In genomic region chr14:81269100-81269978, GRCh38 we compare ENCODE assay signal across 8 cellular contexts. TPM values are rescaled to one million over a fixed set of nuclear protein-coding genes. Genes with fewer than 3 reads are reported as not detected.
DNase-seq lines count a peak whose midpoint lies in the region; ATAC-seq, FAIRE-seq and TF ChIP-seq lines count a peak whose summit lies in the region.

No MANE protein-coding gene starts in this region.

- SMC1A ChIA-PET in GM12878 (lab: Charles Lee; ENCODE audit: uncharacterized antibody, unreplicated experiment): interaction anchor here (0.6 to 7.5 kb wide), 17 partner anchors 9 to 805 kb away, joined by 3 to 110 read pairs (median 3); partner anchors contain the start of gene SEL1L

- peak; percentile 94 for FAIRE-seq in GM12878 (lab: Jason Lieb, UNC)

- no peaks in the 10 kb centered on the region; a peak in 1 of 4 replicates for H3K27me3 ChIP-seq in GM12878 (replicated peaks in 1 of 2; ENCODE audit: control insufficient read depth in 2 of 2, insufficient read depth in 2 of 2, low read length in 1 of 2)
- H3K27me3 ChIP-seq in MG63: no peaks in the 10 kb centered on the region

- no peak for TF ChIP-seq EP300 in GM12878 (IDR thresholded peaks at IDR 0.05; ENCODE audit: borderline replicate concordance in 1 of 2, control insufficient read depth in 1 of 2, low read depth in 2 of 2, low read length in 2 of 2)

- POLR2A ChIA-PET in GM12878 (lab: Charles Lee): interaction anchor here (1.1 kb wide), 1 partner anchor 184 kb away, joined by 3 read pairs; no protein-coding TSS in a partner anchor

- TF ChIP-seq RAD21 in GM12878 (IDR thresholded peaks at IDR 0.05; ENCODE audit: insufficient read depth, low read depth, low read length): peak; percentile 77

- RAD21 ChIA-PET in GM12878 (lab: Charles Lee; ENCODE audit: unreplicated experiment): interaction anchor here (0.8 to 8.6 kb wide), 8 partner anchors 32 to 264 kb away, joined by 3 to 79 read pairs (median 4); partner anchors contain the start of gene SEL1L

- ATAC-seq in GM21360 (IDR thresholded peaks at IDR 0.05; ENCODE audit: unreplicated experiment): peak; percentile 71
- peak; percentile 89 for ATAC-seq in GM12878

- peak; percentile 58 to 76 (median 63) for TF ChIP-seq CTCF in GM12878 (IDR thresholded peaks at IDR 0.05 in 2 of 3, conservative IDR thresholded peaks at IDR 0.05 in 1 of 3; ENCODE audit: control insufficient read depth in 2 of 3, extremely low read depth in 1 of 3, insufficient read depth in 1 of 3, low read depth in 3 of 3, low read length in 3 of 3)

- in situ Hi-C loops in GM12878 (cut with MboI): no loop called here

- no peaks in the 10 kb centered on the region for H3K4me1 ChIP-seq in GM12878 (ENCODE audit: control insufficient read depth, insufficient read depth, low read length)

- H3K9ac ChIP-seq in GM12878 (ENCODE audit: control insufficient read depth, insufficient read depth, low read length): no peak overlapping the region

- CTCF ChIA-PET in GM12878 (lab: Yijun Ruan, JAX): interaction anchor here (0.8 to 12.5 kb wide), 19 partner anchors 9 to 212 kb away, joined by 3 to 195 read pairs (median 4); no protein-coding TSS in a partner anchor

- no TSS peak for BruUV-seq in GM12878 (replicated peaks; lab: Mats Ljungman, UMichigan)

- intact Hi-C loops in GM12878 (cut with micrococcal nuclease; ENCODE audit: unreplicated experiment): loop anchor here (1.0 kb wide), 2 partner anchors 184 to 195 kb away; no protein-coding TSS in a partner anchor

- no peak overlapping the region for H3K4me2 ChIP-seq in GM12878 (ENCODE audit: control insufficient read depth, insufficient read depth)

- no peak for TF ChIP-seq POLR2A in GM12878 (IDR thresholded peaks at IDR 0.05; ENCODE audit: low read depth, low read length)

- H3K27ac ChIP-seq in GM12878 (ENCODE audit: control insufficient read depth, insufficient read depth): no peak overlapping the region

- no peak overlapping the region for H2AFZ ChIP-seq in GM12878 (ENCODE audit: control insufficient read depth, low read depth, low read length)

- 46% methylated on average over 7 of the region's 7 CpGs for WGBS in GM12878 (ENCODE audit: insufficient coverage, insufficient replicate concordance, low lambda C conversion rate, missing lambda C conversion rate)

- H3K36me3 ChIP-seq in GM12878 (ENCODE audit: control insufficient read depth in 2 of 2, insufficient read depth in 2 of 2, low read length in 1 of 2): no peaks in the 10 kb centered on the region
- H3K36me3 ChIP-seq in MG63: no peaks in the 10 kb centered on the region

- H4K20me1 ChIP-seq in GM12878 (ENCODE audit: control insufficient read depth, insufficient read depth): no peaks in the 10 kb centered on the region

- H3K9me3 ChIP-seq in GM12878 (replicated peaks; ENCODE audit: control insufficient read depth, insufficient read depth, low read length) (no peaks in the 10 kb centered on the region), MG63 (no peaks in the 10 kb centered on the region)

- H3K4me3 ChIP-seq in GM12878 (no peak overlapping the region), MG63 (no peak overlapping the region)

- H3K79me2 ChIP-seq in GM12878 (ENCODE audit: control insufficient read depth, insufficient read depth, low read length): no peaks in the 10 kb centered on the region

- peak; percentile 69 for DNase-seq in ELF-1 (ENCODE audit: low read depth, low spot score)
- DNase-seq in HK-2 (ENCODE audit: unreplicated experiment): peak; percentile 7
- peak; percentile 18 for DNase-seq in NCI-H524 treated with DMSO at 0.1 percent for 48 hours (lab: John Stamatoyannopoulos, UW)
- peak; percentile 26 for DNase-seq in GM12878 (ENCODE audit: low read depth, low spot score)
- DNase-seq in iPS DF 4.7 (ENCODE audit: extremely low read depth, low spot score): peak; percentile 44
- peak; percentile 13 for DNase-seq in smooth muscle cell of the brain vasculature (ENCODE audit: low read depth, low spot score)
- DNase-seq in MG63: no peak

TF ChIP-seq in GM12878, 131 proteins besides CTCF, POLR2A, EP300 and RAD21:
- TF ChIP-seq SMC3 (IDR thresholded peaks at IDR 0.05; ENCODE audit: borderline replicate concordance, low read length): peak; percentile 84; the same call in 1 of the 2 replicates
- TF ChIP-seq ZBTB40 (IDR thresholded peaks at IDR 0.05; ENCODE audit: borderline replicate concordance): no peak
TF ChIP-seq in GM12878: peak in this region for 1.

RNA-seq across cellular contexts. Expression of gene GTF2A1, which starts 48.6 kb away (rescaled TPM):
- 23.7 and 27.5 TPM in 2 replicates for total RNA-seq in GM12878 (2013; cell fraction: nucleolus; rRNA removed)
- total RNA-seq in GM12878 (2014; rRNA removed) (15.9 and 17.6 TPM in 2 replicates), GM12878 (2014; rRNA removed; fragmentation: Illumina TruSeq; extraction: Trizol) (14.2 and 16.4 TPM in 2 replicates), GM12878 (2021) (23.7 and 26.8 TPM in 2 replicates)
- polyA plus RNA-seq in GM12878 (2011; ENCODE audit: low read depth): 7.1 TPM
- polyA plus RNA-seq in GM12878 (2011; rRNA removed) (19.7 and 28.7 TPM in 2 replicates), GM12878 (2014; fragmentation: Illumina TruSeq; extraction: Trizol) (15.6 and 19.8 TPM in 2 replicates), GM12878 (2014; fragmentation: Nextera tagmentation; extraction: Ambion mirVana) (1 to 10 TPM; 3.5 to 5.1 TPM), GM12878 (2014; rRNA removed) (17.9 and 18.5 TPM in 2 replicates), GM12878 (2016; fragmentation: Nextera tagmentation; extraction: Ambion mirVana) (1 to 10 TPM; 2.5 to 2.9 TPM)
- polyA plus RNA-seq in GM12878 (2011; cell fraction: cytosol; rRNA removed): 14.9 and 20.2 TPM in 2 replicates
- 9.4 and 12.6 TPM in 2 replicates for polyA plus RNA-seq in GM12878 (2011; cell fraction: nucleus; rRNA removed)
- 10.3 and 13.0 TPM in 2 replicates for polyA plus RNA-seq in GM12878 (2012)
- polyA minus RNA-seq in GM12878 (2011; rRNA and poly(A)+ RNA removed): 43.7 and 75.0 TPM in 2 replicates
- 19.8 and 26.3 TPM in 2 replicates for polyA minus RNA-seq in GM12878 (2011; cell fraction: cytosol; rRNA and poly(A)+ RNA removed)
- 7.3 and 11.6 TPM in 2 replicates for polyA minus RNA-seq in GM12878 (2011; cell fraction: nucleus; rRNA and poly(A)+ RNA removed)
- 16.1 and 22.8 TPM in 2 replicates for total RNA-seq in MG63 (2014; rRNA removed; shearing (Covaris generic); ENCODE audit: low replicate concordance)
